Comparison of ENCODE assay signal across 8 cellular contexts in the genomic region with DNA sequence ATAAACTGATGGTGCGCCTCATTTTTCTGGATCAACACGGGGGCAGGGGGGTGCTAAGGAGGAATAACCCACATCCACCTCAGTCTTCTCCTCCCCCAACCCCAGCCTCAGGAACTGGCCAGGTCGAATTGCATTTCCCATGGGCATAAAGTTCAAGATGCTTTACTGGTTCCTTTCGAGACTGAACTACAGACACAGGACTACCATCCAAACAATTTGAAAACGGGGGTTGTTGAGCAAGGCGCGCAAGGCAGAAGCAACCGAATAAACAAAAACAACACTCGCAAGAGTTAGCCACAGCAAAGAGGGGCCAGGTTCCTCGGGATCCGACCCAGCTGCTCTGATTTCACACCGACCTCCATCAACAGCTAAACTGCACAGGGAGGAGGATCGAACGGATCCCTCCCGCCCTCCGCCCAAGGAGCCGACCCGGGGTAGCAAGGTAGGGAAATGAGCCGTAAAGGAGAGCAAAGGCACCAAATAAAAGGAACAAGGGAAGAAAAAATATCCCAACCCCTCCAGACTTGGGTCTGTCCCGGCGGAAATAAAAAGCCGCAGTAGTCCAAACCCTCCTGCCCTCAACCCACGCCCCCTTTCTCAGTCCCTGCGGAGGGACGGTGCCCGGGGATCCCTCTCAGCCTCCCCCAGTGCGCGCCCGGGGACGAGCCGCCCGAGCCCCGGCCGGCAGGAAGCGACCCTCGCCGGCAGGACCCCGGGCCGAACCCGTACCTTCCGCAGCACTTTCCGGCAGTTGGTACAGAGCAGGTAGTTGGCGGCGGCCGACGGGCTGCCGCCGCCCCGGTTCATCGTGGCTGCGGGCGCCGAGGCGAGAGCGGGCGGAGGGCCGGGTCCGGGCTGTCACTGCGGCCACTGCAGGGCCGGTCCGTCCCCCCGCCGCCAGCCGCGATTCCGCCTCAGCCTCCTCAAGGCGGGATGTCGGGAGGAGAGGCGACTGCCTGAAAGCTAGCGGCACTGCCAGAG. TPM values are rescaled to one million over a fixed set of nuclear protein-coding genes. Genes with fewer than 3 reads are reported as not detected.
DNase-seq lines count a peak whose midpoint lies in the region; ATAC-seq and TF ChIP-seq lines count a peak whose summit lies in the region.

No MANE protein-coding gene starts in this region.

- H3K36me3 ChIP-seq in BE2C (no peaks in the 10 kb centered on the region), kidney epithelial cell (ENCODE audit: control insufficient read depth, insufficient read depth, low read length) (no peaks in the 10 kb centered on the region)

- peaks cover 8% of the 10 kb centered on the region for H3K4me1 ChIP-seq in BE2C

- peak; percentile 52 for DNase-seq in BE2C
- peak in 4 of 5 experiments; percentile 12 to 55 (median 22) for DNase-seq in T-helper 2 cell
- DNase-seq in central memory CD8-positive, alpha-beta T cell (ENCODE audit: low spot score in 2 of 2): no peak
- no peak for DNase-seq in kidney epithelial cell (ENCODE audit: low read depth)
- DNase-seq in stimulated activated CD4-positive, alpha-beta T cell treated with anti-CD3 and anti-CD28 coated beads, Interleukin-2, amount 100 ng/mL, for 24 hours: peak; percentile 41 to 42
- no peak for DNase-seq in LoVo (ENCODE audit: low spot score)

- no peaks in the 10 kb centered on the region for H3K9me3 Mint-ChIP-seq in central memory CD8-positive, alpha-beta T cell

- H3K27me3 ChIP-seq in BE2C: no peaks in the 10 kb centered on the region
- no peaks in the 10 kb centered on the region for H3K27me3 ChIP-seq in kidney epithelial cell (ENCODE audit: control insufficient read depth, insufficient read depth, low read length)

- H3K9me3 ChIP-seq in BE2C: no peaks in the 10 kb centered on the region

- H3K4me3 Mint-ChIP-seq in central memory CD8-positive, alpha-beta T cell: no peak overlapping the region

- peak overlapping the region; percentile 91 for H3K4me3 ChIP-seq in BE2C (ENCODE audit: low read depth, low read length)
- peak overlapping the region; percentile 91 for H3K4me3 ChIP-seq in kidney epithelial cell (ENCODE audit: low read depth, low read length)

- peaks cover 22% of the 10 kb centered on the region for H3K4me1 Mint-ChIP-seq in central memory CD8-positive, alpha-beta T cell

- H3K27ac Mint-ChIP-seq in central memory CD8-positive, alpha-beta T cell (ENCODE audit: low read depth): peak overlapping the region; percentile 89

- H3K27me3 Mint-ChIP-seq in central memory CD8-positive, alpha-beta T cell: no peaks in the 10 kb centered on the region

- ATAC-seq in GM19395 (IDR thresholded peaks at IDR 0.05; ENCODE audit: unreplicated experiment): peak; percentile 12
- peak; percentile 1 for ATAC-seq in HG03457 (IDR thresholded peaks at IDR 0.05; ENCODE audit: unreplicated experiment)
- ATAC-seq in central memory CD8-positive, alpha-beta T cell (replicated peaks; ENCODE audit: extremely low read depth, poor library complexity, severe bottlenecking): peak; percentile 1

- H3K36me3 Mint-ChIP-seq in central memory CD8-positive, alpha-beta T cell (ENCODE audit: insufficient read depth): peaks cover 7% of the 10 kb centered on the region

- TF ChIP-seq CTCF in BE2C (IDR thresholded peaks at IDR 0.05; ENCODE audit: low read depth, low read length): no peak
- no peak for TF ChIP-seq CTCF in kidney epithelial cell (IDR thresholded peaks at IDR 0.05; ENCODE audit: insufficient read depth, low read length, poor library complexity, severe bottlenecking)

RNA-seq across cellular contexts. Expression of a gene that starts 0.7 kb away (rescaled TPM):
- polyA plus RNA-seq in BE2C (2012; ENCODE audit: insufficient read depth, insufficient read length, low read depth): 3.3 TPM
- 4.7 TPM in 2 replicates for total RNA-seq in kidney epithelial cell

Comparison
In these comparisons a context has a peak if more than half of its experiments do, and no peak if none do; other contexts are left out.
1. DNase-seq: peak in BE2C (single experiment), T-helper 2 cell (4 of 5) and stimulated activated CD4-positive, alpha-beta T cell treated with anti-CD3 and anti-CD28 coated beads, Interleukin-2, amount 100 ng/mL, for 24 hours (2 of 2); none in central memory CD8-positive, alpha-beta T cell (0 of 2), kidney epithelial cell (single experiment) and LoVo (single experiment).
2. Peak in every context shown above with its lines, with median percentiles within 50 percentile points of each other: ATAC-seq.